Comparison of ENCODE assay signal across 12 cellular contexts in genomic region chr7:131325179-131325840, GRCh38. TPM values are rescaled to one million over a fixed set of nuclear protein-coding genes. Genes with fewer than 3 reads are reported as not detected.
A peak's percentile ranks its signal among the peaks of the same experiment; 100 is the strongest.
DNase-seq lines count a peak whose midpoint lies in the region; ATAC-seq and TF ChIP-seq lines count a peak whose summit lies in the region.
"Had no signal": no experiment of that assay in that cellular context is flagged by ENCODE, and none has a peak within 500 bp of the region (broad histone marks: within the 10 kb centered on the region; RNA-seq: fewer than 3 reads in every experiment).

No MANE protein-coding gene starts in this region.

- peaks cover 78% of the 10 kb centered on the region for H3K4me1 Mint-ChIP-seq in CD4-positive, alpha-beta T cell (ENCODE audit: low read depth)
- H3K4me1 Mint-ChIP-seq in activated T-helper 17 cell treated with anti-CD3 and anti-CD28 coated beads, Interleukin-2, amount 50 U/mL, for 72 hours = peaks cover 35% of the 10 kb centered on the region
- peaks cover 34 to 41% of the 10 kb centered on the region in 2 donors for H3K4me1 Mint-ChIP-seq in natural killer cell

- H3K27me3 Mint-ChIP-seq in CD4-positive, alpha-beta T cell = no peaks in the 10 kb centered on the region
- no peaks in the 10 kb centered on the region for H3K27me3 Mint-ChIP-seq in activated T-helper 17 cell treated with anti-CD3 and anti-CD28 coated beads, Interleukin-2, amount 50 U/mL, for 72 hours
- H3K27me3 Mint-ChIP-seq in natural killer cell (ENCODE audit: low read depth in 2 of 2) = peaks cover 5 to 7% of the 10 kb centered on the region in 2 donors

- H3K27ac ChIP-seq in CD4-positive, alpha-beta T cell (ENCODE audit: low read depth, low read length) = no peak overlapping the region
- H3K27ac ChIP-seq in right atrium auricular region = no peak overlapping the region

- no peak for ATAC-seq in CD4-positive, alpha-beta T cell (ENCODE audit: poor library complexity)
- ATAC-seq in activated T-helper 17 cell treated with anti-CD3 and anti-CD28 coated beads, Interleukin-2, amount 50 U/mL, for 72 hours (replicated peaks) = peak; percentile 65
- ATAC-seq in natural killer cell = no peak
- ATAC-seq: Right ventricle myocardium inferior had no signal

- TF ChIP-seq CTCF in CD4-positive, alpha-beta T cell (IDR thresholded peaks at IDR 0.05) = no peak
- TF ChIP-seq CTCF in natural killer cell (IDR thresholded peaks at IDR 0.05) (no peak), right atrium auricular region (IDR thresholded peaks at IDR 0.05) (no peak)

- H3K9me3 Mint-ChIP-seq in CD4-positive, alpha-beta T cell = no peaks in the 10 kb centered on the region
- H3K9me3 Mint-ChIP-seq in activated T-helper 17 cell treated with anti-CD3 and anti-CD28 coated beads, Interleukin-2, amount 50 U/mL, for 72 hours = no peaks in the 10 kb centered on the region
- no peaks in the 10 kb centered on the region for H3K9me3 Mint-ChIP-seq in natural killer cell

- no peaks in the 10 kb centered on the region for H3K27me3 ChIP-seq in CD4-positive, alpha-beta T cell (ENCODE audit: control insufficient read depth, insufficient read depth, low read length)
- H3K27me3 ChIP-seq in right atrium auricular region = no peaks in the 10 kb centered on the region
- H3K27me3 ChIP-seq: ovary had no signal

- no peaks in the 10 kb centered on the region for H3K9me3 ChIP-seq in CD4-positive, alpha-beta T cell (ENCODE audit: control insufficient read depth, low read length)
- no peaks in the 10 kb centered on the region for H3K9me3 ChIP-seq in right atrium auricular region
- H3K9me3 ChIP-seq: ovary had no signal

- DNase-seq in CD4-positive, alpha-beta T cell = no peak
- peak; percentile 56 for DNase-seq in ELR (ENCODE audit: low read depth)
- DNase-seq in natural killer cell = no peak
- DNase-seq in NCI-H82 treated with DMSO at 0.1 percent for 48 hours (lab: John Stamatoyannopoulos, UW; ENCODE audit: unreplicated experiment) = no peak
- no peak for DNase-seq in GM19240 (ENCODE audit: insufficient read length, low spot score)
- no peak for DNase-seq in right atrium auricular region (ENCODE audit: low spot score)
- DNase-seq: DMS79 treated with DMSO at 0.1 percent for 48 hours, NCI-H2227 treated with DMSO at 0.1 percent for 48 hours, ovary, substantia nigra had no signal

- peaks cover 19% of the 10 kb centered on the region for H3K36me3 Mint-ChIP-seq in CD4-positive, alpha-beta T cell (ENCODE audit: low read depth)
- H3K36me3 Mint-ChIP-seq in activated T-helper 17 cell treated with anti-CD3 and anti-CD28 coated beads, Interleukin-2, amount 50 U/mL, for 72 hours (ENCODE audit: low read depth) = peaks cover 18% of the 10 kb centered on the region
- H3K36me3 Mint-ChIP-seq in natural killer cell = no peaks in the 10 kb centered on the region

- H3K36me3 ChIP-seq in right atrium auricular region = no peaks in the 10 kb centered on the region
- H3K36me3 ChIP-seq: ovary had no signal

- H3K4me3 ChIP-seq in right atrium auricular region = no peak overlapping the region
- H3K4me3 ChIP-seq: ovary had no signal

- CTCF ChIA-PET in CD4-positive, alpha-beta T cell (lab: Charles Lee) = interaction anchor here (0.7 to 2.0 kb wide), 4 partner anchors 12 to 219 kb away, joined by 3 to 7 read pairs (median 3); no protein-coding TSS in a partner anchor

- POLR2A ChIA-PET in CD4-positive, alpha-beta T cell (lab: Charles Lee) = interaction anchor here (0.6 to 1.1 kb wide), 2 partner anchors 219 to 1757 kb away, joined by 3 read pairs; partner anchors contain the start of gene CHCHD3

- H3K4me3 Mint-ChIP-seq in CD4-positive, alpha-beta T cell = peak overlapping the region; percentile 93
- peak overlapping the region; percentile 87 for H3K4me3 Mint-ChIP-seq in activated T-helper 17 cell treated with anti-CD3 and anti-CD28 coated beads, Interleukin-2, amount 50 U/mL, for 72 hours
- H3K4me3 Mint-ChIP-seq in natural killer cell = peak overlapping the region; percentile 63

- H3K4me1 ChIP-seq in right atrium auricular region = peaks cover 0 to 23% of the 10 kb centered on the region in 2 donors

- intact Hi-C loops in CD4-positive, alpha-beta T cell (cut with DNase I, micrococcal nuclease) = loop anchor here in 1 of 2 experiments (10.0 kb wide), 1 partner anchor 141 kb away; no protein-coding TSS in a partner anchor
- intact Hi-C loops in natural killer cell (cut with micrococcal nuclease) = loop anchor here (5.0 kb wide), 2 partner anchors 42 to 88 kb away; no protein-coding TSS in a partner anchor

- H3K27ac Mint-ChIP-seq in CD4-positive, alpha-beta T cell = peak overlapping the region; percentile 18
- H3K27ac Mint-ChIP-seq in activated T-helper 17 cell treated with anti-CD3 and anti-CD28 coated beads, Interleukin-2, amount 50 U/mL, for 72 hours = peak overlapping the region; percentile 77
- H3K27ac Mint-ChIP-seq in natural killer cell = no peak overlapping the region

RNA-seq across cellular contexts. Expression of gene MKLN1, which starts 2.4 kb away (rescaled TPM):
- total RNA-seq in CD4-positive, alpha-beta T cell = 10 to 100 TPM; 47.2 to 53.7 TPM
- 10 to 100 TPM; 49.5 to 70.1 TPM for total RNA-seq in activated T-helper 17 cell treated with anti-CD3 and anti-CD28 coated beads, Interleukin-2, amount 50 U/mL, for 72 hours
- total RNA-seq in natural killer cell (10 to 100 TPM; 59.1 to 79.6 (median 65.0) TPM), right atrium auricular region (10 to 100 TPM; 27.4 to 28.5 TPM)

Comparison
In these comparisons a context has a peak if more than half of its experiments do, and no peak if none do; other contexts are left out.
1. H3K27ac Mint-ChIP-seq: peak in CD4-positive, alpha-beta T cell (single experiment) and activated T-helper 17 cell treated with anti-CD3 and anti-CD28 coated beads, Interleukin-2, amount 50 U/mL, for 72 hours (single experiment); none in natural killer cell (0 of 2).
2. Peak in every context shown above with its lines, with median percentiles within 50 percentile points of each other: H3K4me3 Mint-ChIP-seq.